ENCODE assay signal across 25 cellular contexts in the genomic region with DNA sequence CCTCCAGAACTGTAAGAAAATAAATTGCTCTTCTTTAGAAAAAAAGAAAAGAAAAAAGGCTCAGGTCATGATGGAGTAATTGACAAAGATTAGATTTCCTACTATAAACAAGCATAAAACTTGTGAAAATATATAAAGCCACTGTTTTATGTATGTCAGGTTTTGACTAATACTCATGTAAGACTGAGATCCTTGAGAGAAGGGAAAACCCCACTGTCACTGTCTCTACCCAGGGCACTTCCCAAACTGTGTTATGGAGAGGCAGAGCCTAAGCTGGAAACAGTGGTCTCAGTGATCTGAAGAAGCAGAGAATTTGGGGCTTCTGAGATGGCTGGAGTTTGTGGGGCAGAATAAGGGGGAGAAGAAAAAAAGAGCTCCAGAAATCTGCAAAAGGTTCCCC. TPM values are rescaled to one million over a fixed set of nuclear protein-coding genes. Genes with fewer than 3 reads are reported as not detected.
DNase-seq lines count a peak whose midpoint lies in the region; ATAC-seq, FAIRE-seq and TF ChIP-seq lines count a peak whose summit lies in the region.
"Had no signal": no experiment of that assay in that cellular context is flagged by ENCODE, and none has a peak within 500 bp of the region (broad histone marks: within the 10 kb centered on the region; RNA-seq: fewer than 3 reads in every experiment).

No MANE protein-coding gene starts in this region.

- peaks cover 62% of the 10 kb centered on the region for H3K36me3 Mint-ChIP-seq in activated CD4-positive, alpha-beta T cell treated with anti-CD3 and anti-CD28 coated beads for 36 hours (ENCODE audit: low read depth)
- peaks cover 54% of the 10 kb centered on the region for H3K36me3 Mint-ChIP-seq in activated naive CD8-positive, alpha-beta T cell treated with anti-CD3 and anti-CD28 coated beads, Interleukin-2, amount 10 ng/mL, durations not matched to agents 7 days and 5 days
- peaks cover 41% of the 10 kb centered on the region for H3K36me3 Mint-ChIP-seq in activated naive CD8-positive, alpha-beta T cell treated with anti-CD3 and anti-CD28 coated beads for 36 hours

- TF ChIP-seq CTCF in GM12878 (IDR thresholded peaks at IDR 0.05 in 2 of 3, conservative IDR thresholded peaks at IDR 0.05 in 1 of 3; ENCODE audit: control insufficient read depth in 2 of 3, extremely low read depth in 1 of 3, insufficient read depth in 1 of 3, low read depth in 3 of 3, low read length in 3 of 3) (no peak), A673 (conservative IDR thresholded peaks at IDR 0.05; ENCODE audit: low read depth, low read length) (no peak)

- RAD21 ChIA-PET in GM12878 (lab: Charles Lee; ENCODE audit: unreplicated experiment), result interaction anchor here (1.5 kb wide), 1 partner anchor 12 kb away, joined by 4 read pairs; no protein-coding TSS in a partner anchor

- no peaks in the 10 kb centered on the region for H4K20me1 ChIP-seq in GM12878 (ENCODE audit: control insufficient read depth, insufficient read depth)

- no peak overlapping the region for H2AFZ ChIP-seq in GM12878 (ENCODE audit: control insufficient read depth, low read depth, low read length)

- H3K4me3 ChIP-seq in GM12878 (no peak overlapping the region), A673 (ENCODE audit: low read depth, low read length, poor library complexity, severe bottlenecking) (no peak overlapping the region)

- no peak overlapping the region for H3K27ac Mint-ChIP-seq in activated CD4-positive, alpha-beta T cell treated with anti-CD3 and anti-CD28 coated beads for 36 hours
- peak overlapping the region; percentile 3 for H3K27ac Mint-ChIP-seq in activated naive CD8-positive, alpha-beta T cell treated with anti-CD3 and anti-CD28 coated beads, Interleukin-2, amount 10 ng/mL, durations not matched to agents 7 days and 5 days
- no peak overlapping the region for H3K27ac Mint-ChIP-seq in activated naive CD8-positive, alpha-beta T cell treated with anti-CD3 and anti-CD28 coated beads for 36 hours

- H3K4me2 ChIP-seq in GM12878 (ENCODE audit: control insufficient read depth, insufficient read depth), result no peak overlapping the region

- peak; percentile 86 for ATAC-seq in activated CD4-positive, alpha-beta T cell treated with anti-CD3 and anti-CD28 coated beads for 36 hours
- ATAC-seq in activated naive CD8-positive, alpha-beta T cell treated with anti-CD3 and anti-CD28 coated beads, Interleukin-2, amount 10 ng/mL, durations not matched to agents 7 days and 5 days (ENCODE audit: low read depth), result no peak
- ATAC-seq in GM12878, result peak; percentile 38; the same call in 1 of the 3 replicates
- ATAC-seq: HepG2 had no signal

- no peak for FAIRE-seq in GM12878 (lab: Jason Lieb, UNC)
- FAIRE-seq: GM19239, H54, HepG2, RCC 7860 had no signal

- H3K4me1 Mint-ChIP-seq in activated CD4-positive, alpha-beta T cell treated with anti-CD3 and anti-CD28 coated beads for 36 hours, result peaks cover 17% of the 10 kb centered on the region
- peaks cover 7% of the 10 kb centered on the region for H3K4me1 Mint-ChIP-seq in activated naive CD8-positive, alpha-beta T cell treated with anti-CD3 and anti-CD28 coated beads, Interleukin-2, amount 10 ng/mL, durations not matched to agents 7 days and 5 days
- H3K4me1 Mint-ChIP-seq in activated naive CD8-positive, alpha-beta T cell treated with anti-CD3 and anti-CD28 coated beads for 36 hours, result peaks cover 12% of the 10 kb centered on the region

- H3K27ac ChIP-seq in GM12878 (ENCODE audit: control insufficient read depth, insufficient read depth), result no peak overlapping the region
- H3K27ac ChIP-seq in caudate nucleus (ENCODE audit: low read depth, low read length), result no peak overlapping the region
- H3K27ac ChIP-seq in A673 (ENCODE audit: low read depth, low read length, poor library complexity, severe bottlenecking), result no peak overlapping the region

- intact Hi-C loops in activated CD4-positive, alpha-beta T cell treated with anti-CD3 and anti-CD28 coated beads for 36 hours (cut with DNase I, micrococcal nuclease), result no loop called here
- intact Hi-C loops in GM12878 (cut with micrococcal nuclease; ENCODE audit: unreplicated experiment) (no loop called here), A673 (cut with micrococcal nuclease; ENCODE audit: unreplicated experiment) (no loop called here)

- H3K9ac ChIP-seq in GM12878 (ENCODE audit: control insufficient read depth, insufficient read depth, low read length), result no peak overlapping the region

- POLR2A ChIA-PET in activated CD4-positive, alpha-beta T cell treated with anti-CD3 and anti-CD28 coated beads for 36 hours (lab: Charles Lee), result interaction anchor here (0.6 to 0.7 kb wide), 2 partner anchors 8 to 38 kb away, joined by 3 read pairs; no protein-coding TSS in a partner anchor
- POLR2A ChIA-PET in activated naive CD8-positive, alpha-beta T cell treated with anti-CD3 and anti-CD28 coated beads, Interleukin-2, amount 10 ng/mL, durations not matched to agents 7 days and 5 days (lab: Charles Lee), result interaction anchor here (1.0 to 1.3 kb wide), 2 partner anchors 19 to 21 kb away, joined by 4 read pairs; partner anchors contain the start of gene MRPL18
- POLR2A ChIA-PET in GM12878 (lab: Charles Lee), result interaction anchor here (0.5 to 1.1 kb wide), 2 partner anchors 19 to 21 kb away, joined by 3 read pairs; partner anchors contain the start of gene MRPL18
- POLR2A ChIA-PET in A673 (lab: Charles Lee; ENCODE audit: low non-redundant PET), result no interaction called here
- POLR2A ChIA-PET in HEK293T (lab: Yijun Ruan, JAX), result interaction anchor here (1.0 kb wide), 1 partner anchor 8 kb away, joined by 5 read pairs; the partner anchor contains the start of gene ACAT2

- H3K4me1 ChIP-seq in GM12878 (ENCODE audit: control insufficient read depth, insufficient read depth, low read length) (no peaks in the 10 kb centered on the region), A673 (ENCODE audit: insufficient read depth, low read length, poor library complexity, severe bottlenecking) (peaks cover 6% of the 10 kb centered on the region)

- no peak for TF ChIP-seq RAD21 in GM12878 (IDR thresholded peaks at IDR 0.05; ENCODE audit: insufficient read depth, low read depth, low read length)

- no peak for DNase-seq in activated CD4-positive, alpha-beta T cell treated with anti-CD3 and anti-CD28 coated beads for 36 hours
- DNase-seq in activated CD4-positive, alpha-beta T cell treated with anti-CD3 and anti-CD28 coated beads for 1 hour, result no peak
- DNase-seq in activated naive CD8-positive, alpha-beta T cell treated with anti-CD3 and anti-CD28 coated beads, Interleukin-2, amount 10 ng/mL, durations not matched to agents 7 days and 5 days, result no peak
- DNase-seq in activated naive CD8-positive, alpha-beta T cell treated with anti-CD3 and anti-CD28 coated beads for 36 hours, result no peak
- DNase-seq in GM12878 (ENCODE audit: low read depth, low spot score) (no peak), caudate nucleus (lab: John Stamatoyannopoulos, UW) (no peak), A673 (ENCODE audit: low spot score) (no peak), HEK293T (ENCODE audit: extremely low spot score) (no peak)
- DNase-seq: 8988T, DMS153, DND-41, Karpas-422, NCI-H1105 treated with DMSO at 0.1 percent for 48 hours, NCI-H146, NCI-H1930, NCI-H446, NCI-H524 treated with DMSO at 0.1 percent for 48 hours, NCI-H774 had no signal

- BruUV-seq in GM12878 (replicated peaks; lab: Mats Ljungman, UMichigan) (no TSS peak), A673 (replicated peaks; lab: Mats Ljungman, UMichigan) (no TSS peak)

- no peak for TF ChIP-seq POLR2A in GM12878 (IDR thresholded peaks at IDR 0.05; ENCODE audit: low read depth, low read length)

- H3K4me3 Mint-ChIP-seq in activated CD4-positive, alpha-beta T cell treated with anti-CD3 and anti-CD28 coated beads for 36 hours, result no peak overlapping the region
- no peak overlapping the region for H3K4me3 Mint-ChIP-seq in activated naive CD8-positive, alpha-beta T cell treated with anti-CD3 and anti-CD28 coated beads, Interleukin-2, amount 10 ng/mL, durations not matched to agents 7 days and 5 days
- H3K4me3 Mint-ChIP-seq in activated naive CD8-positive, alpha-beta T cell treated with anti-CD3 and anti-CD28 coated beads for 36 hours, result no peak overlapping the region

- H3K36me3 ChIP-seq in GM12878 (ENCODE audit: control insufficient read depth in 2 of 2, insufficient read depth in 2 of 2, low read length in 1 of 2), result peaks cover 2 to 30% of the 10 kb centered on the region in 2 experiments
- H3K36me3 ChIP-seq in A673 (ENCODE audit: insufficient read depth, low read length, poor library complexity, severe bottlenecking), result peaks cover 96% of the 10 kb centered on the region

- CTCF ChIA-PET in activated CD4-positive, alpha-beta T cell treated with anti-CD3 and anti-CD28 coated beads for 36 hours (lab: Charles Lee), result interaction anchor here (0.6 to 1.4 kb wide), 5 partner anchors 11 to 37 kb away, joined by 3 to 5 read pairs (median 3); no protein-coding TSS in a partner anchor
- CTCF ChIA-PET in GM12878 (lab: Yijun Ruan, JAX), result interaction anchor here (1.1 to 1.2 kb wide), 2 partner anchors 49 to 78 kb away, joined by 3 to 4 read pairs; no protein-coding TSS in a partner anchor
- CTCF ChIA-PET in A673 (lab: Charles Lee), result interaction anchor here (0.6 kb wide), 1 partner anchor 82 kb away, joined by 3 read pairs; no protein-coding TSS in a partner anchor
- CTCF ChIA-PET in HEK293T (lab: Yijun Ruan, JAX), result no interaction called here

- no peak for TF ChIP-seq EP300 in GM12878 (IDR thresholded peaks at IDR 0.05; ENCODE audit: borderline replicate concordance in 1 of 2, control insufficient read depth in 1 of 2, low read depth in 2 of 2, low read length in 2 of 2)

- H3K79me2 ChIP-seq in GM12878 (ENCODE audit: control insufficient read depth, insufficient read depth, low read length), result peaks cover 4% of the 10 kb centered on the region

- in situ Hi-C loops in GM12878 (cut with MboI), result no loop called here

- SMC1A ChIA-PET in GM12878 (lab: Charles Lee; ENCODE audit: uncharacterized antibody, unreplicated experiment), result interaction anchor here (1.1 to 2.2 kb wide), 5 partner anchors 17 to 48 kb away, joined by 3 to 5 read pairs (median 4); partner anchors contain the start of gene MRPL18

- H3K9me3 Mint-ChIP-seq in activated CD4-positive, alpha-beta T cell treated with anti-CD3 and anti-CD28 coated beads for 36 hours (ENCODE audit: low read depth), result peaks cover 2% of the 10 kb centered on the region
- no peaks in the 10 kb centered on the region for H3K9me3 Mint-ChIP-seq in activated naive CD8-positive, alpha-beta T cell treated with anti-CD3 and anti-CD28 coated beads, Interleukin-2, amount 10 ng/mL, durations not matched to agents 7 days and 5 days
- peaks cover 6% of the 10 kb centered on the region for H3K9me3 Mint-ChIP-seq in activated naive CD8-positive, alpha-beta T cell treated with anti-CD3 and anti-CD28 coated beads for 36 hours

- H3K27me3 ChIP-seq in GM12878 (replicated peaks in 1 of 2; ENCODE audit: control insufficient read depth in 2 of 2, insufficient read depth in 2 of 2, low read length in 1 of 2), result no peaks in the 10 kb centered on the region
- no peaks in the 10 kb centered on the region for H3K27me3 ChIP-seq in A673 (replicated peaks; ENCODE audit: insufficient read depth, low read depth, low read length, poor library complexity)

- H3K9me3 ChIP-seq in GM12878 (replicated peaks; ENCODE audit: control insufficient read depth, insufficient read depth, low read length) (no peaks in the 10 kb centered on the region), A673 (ENCODE audit: low read depth, low read length, poor library complexity, severe bottlenecking) (no peaks in the 10 kb centered on the region)

- no peaks in the 10 kb centered on the region for H3K27me3 Mint-ChIP-seq in activated CD4-positive, alpha-beta T cell treated with anti-CD3 and anti-CD28 coated beads for 36 hours
- H3K27me3 Mint-ChIP-seq in activated naive CD8-positive, alpha-beta T cell treated with anti-CD3 and anti-CD28 coated beads, Interleukin-2, amount 10 ng/mL, durations not matched to agents 7 days and 5 days, result no peaks in the 10 kb centered on the region
- H3K27me3 Mint-ChIP-seq in activated naive CD8-positive, alpha-beta T cell treated with anti-CD3 and anti-CD28 coated beads for 36 hours, result no peaks in the 10 kb centered on the region

RNA-seq across cellular contexts. Expression of gene ACAT2, which starts 7.6 kb away (rescaled TPM):
- total RNA-seq in activated CD4-positive, alpha-beta T cell treated with anti-CD3 and anti-CD28 coated beads for 36 hours, result 10 to 100 TPM; 55.0 to 82.1 TPM
- total RNA-seq in activated naive CD8-positive, alpha-beta T cell treated with anti-CD3 and anti-CD28 coated beads, Interleukin-2, amount 10 ng/mL, durations not matched to agents 7 days and 5 days, result 10 to 100 TPM; 55.3 to 57.1 TPM
- 10 to 100 TPM; 67.8 to 68.4 TPM for total RNA-seq in activated naive CD8-positive, alpha-beta T cell treated with anti-CD3 and anti-CD28 coated beads for 36 hours
- total RNA-seq in GM12878 (2013; cell fraction: nucleolus; rRNA removed), result 37.0 and 39.7 TPM in 2 replicates
- 87.9 and 93.3 TPM in 2 replicates for total RNA-seq in GM12878 (2014; rRNA removed)
- 116 and 119 TPM in 2 replicates for total RNA-seq in GM12878 (2014; rRNA removed; fragmentation: Illumina TruSeq; extraction: Trizol)
- 128 and 139 TPM in 2 replicates for total RNA-seq in GM12878 (2021)
- 47.7 TPM for polyA plus RNA-seq in GM12878 (2011; ENCODE audit: low read depth)
- 227 and 257 TPM in 2 replicates for polyA plus RNA-seq in GM12878 (2011; rRNA removed)
- polyA plus RNA-seq in GM12878 (2011; cell fraction: cytosol; rRNA removed), result 105 and 107 TPM in 2 replicates
- polyA plus RNA-seq in GM12878 (2011; cell fraction: nucleus; rRNA removed), result 68.8 and 81.2 TPM in 2 replicates
- polyA plus RNA-seq in GM12878 (2012), result 55.3 and 81.1 TPM in 2 replicates
- polyA plus RNA-seq in GM12878 (2014; fragmentation: Illumina TruSeq; extraction: Trizol), result 98.9 and 134 TPM in 2 replicates
- 100 to 1,000 TPM; 249 to 257 TPM for polyA plus RNA-seq in GM12878 (2014; fragmentation: Nextera tagmentation; extraction: Ambion mirVana)
- polyA plus RNA-seq in GM12878 (2014; rRNA removed), result 93.4 and 105 TPM in 2 replicates
- polyA plus RNA-seq in GM12878 (2016; fragmentation: Nextera tagmentation; extraction: Ambion mirVana), result 100 to 1,000 TPM; 137 to 150 TPM
- 113 and 140 TPM in 2 replicates for polyA minus RNA-seq in GM12878 (2011; rRNA and poly(A)+ RNA removed)
- 29.1 and 45.0 TPM in 2 replicates for polyA minus RNA-seq in GM12878 (2011; cell fraction: cytosol; rRNA and poly(A)+ RNA removed)
- 39.4 and 46.5 TPM in 2 replicates for polyA minus RNA-seq in GM12878 (2011; cell fraction: nucleus; rRNA and poly(A)+ RNA removed)
- 238 and 250 TPM in 2 replicates for total RNA-seq in A673 (2021)

RNA-seq across cellular contexts. Expression of gene TCP1, which starts 19.9 kb away (rescaled TPM):
- total RNA-seq in activated CD4-positive, alpha-beta T cell treated with anti-CD3 and anti-CD28 coated beads for 36 hours, result 100 to 1,000 TPM; 358 to 496 TPM
- 100 to 1,000 TPM; 181 to 197 TPM for total RNA-seq in activated naive CD8-positive, alpha-beta T cell treated with anti-CD3 and anti-CD28 coated beads, Interleukin-2, amount 10 ng/mL, durations not matched to agents 7 days and 5 days
- 100 to 1,000 TPM; 627 to 631 TPM for total RNA-seq in activated naive CD8-positive, alpha-beta T cell treated with anti-CD3 and anti-CD28 coated beads for 36 hours
- 171 and 186 TPM in 2 replicates for total RNA-seq in GM12878 (2013; cell fraction: nucleolus; rRNA removed)
- total RNA-seq in GM12878 (2014; rRNA removed) (347 and 350 TPM in 2 replicates), GM12878 (2014; rRNA removed; fragmentation: Illumina TruSeq; extraction: Trizol) (329 and 350 TPM in 2 replicates), GM12878 (2021) (306 and 317 TPM in 2 replicates), A673 (2021) (505 and 528 TPM in 2 replicates)
- 136 TPM for polyA plus RNA-seq in GM12878 (2011; ENCODE audit: low read depth)
- polyA plus RNA-seq in GM12878 (2011; rRNA removed) (133 and 194 TPM in 2 replicates), GM12878 (2014; fragmentation: Illumina TruSeq; extraction: Trizol) (294 and 401 TPM in 2 replicates), GM12878 (2014; fragmentation: Nextera tagmentation; extraction: Ambion mirVana) (100 to 1,000 TPM; 201 to 241 TPM), GM12878 (2014; rRNA removed) (170 and 172 TPM in 2 replicates), GM12878 (2016; fragmentation: Nextera tagmentation; extraction: Ambion mirVana) (100 to 1,000 TPM; 452 to 457 TPM)
- polyA plus RNA-seq in GM12878 (2011; cell fraction: cytosol; rRNA removed), result 104 and 110 TPM in 2 replicates
- 182 and 230 TPM in 2 replicates for polyA plus RNA-seq in GM12878 (2011; cell fraction: nucleus; rRNA removed)
- 168 and 174 TPM in 2 replicates for polyA plus RNA-seq in GM12878 (2012)
- 148 and 226 TPM in 2 replicates for polyA minus RNA-seq in GM12878 (2011; rRNA and poly(A)+ RNA removed)
- polyA minus RNA-seq in GM12878 (2011; cell fraction: cytosol; rRNA and poly(A)+ RNA removed), result 166 and 180 TPM in 2 replicates
- polyA minus RNA-seq in GM12878 (2011; cell fraction: nucleus; rRNA and poly(A)+ RNA removed), result 125 and 214 TPM in 2 replicates

RNA-seq across cellular contexts. Expression of gene MRPL18, which starts 20.8 kb away (rescaled TPM):
- total RNA-seq in activated CD4-positive, alpha-beta T cell treated with anti-CD3 and anti-CD28 coated beads for 36 hours, result 10 to 100 TPM; 83.7 to 84.4 TPM
- total RNA-seq in activated naive CD8-positive, alpha-beta T cell treated with anti-CD3 and anti-CD28 coated beads, Interleukin-2, amount 10 ng/mL, durations not matched to agents 7 days and 5 days, result 10 to 100 TPM; 58.9 to 62.0 TPM
- 100 to 1,000 TPM; 106 to 108 TPM for total RNA-seq in activated naive CD8-positive, alpha-beta T cell treated with anti-CD3 and anti-CD28 coated beads for 36 hours
- total RNA-seq in GM12878 (2013; cell fraction: nucleolus; rRNA removed), result 7.2 and 7.7 TPM in 2 replicates
- total RNA-seq in GM12878 (2014; rRNA removed), result 98.6 and 104 TPM in 2 replicates
- 81.9 and 82.3 TPM in 2 replicates for total RNA-seq in GM12878 (2014; rRNA removed; fragmentation: Illumina TruSeq; extraction: Trizol)
- total RNA-seq in GM12878 (2021), result 68.5 and 69.3 TPM in 2 replicates
- polyA plus RNA-seq in GM12878 (2011; ENCODE audit: low read depth), result 27.6 TPM
- 108 and 128 TPM in 2 replicates for polyA plus RNA-seq in GM12878 (2011; rRNA removed)
- polyA plus RNA-seq in GM12878 (2011; cell fraction: cytosol; rRNA removed), result 71.8 and 90.7 TPM in 2 replicates
- polyA plus RNA-seq in GM12878 (2011; cell fraction: nucleus; rRNA removed), result 56.8 and 59.3 TPM in 2 replicates
- 46.6 and 58.0 TPM in 2 replicates for polyA plus RNA-seq in GM12878 (2012)
- polyA plus RNA-seq in GM12878 (2014; fragmentation: Illumina TruSeq; extraction: Trizol), result 78.8 and 80.0 TPM in 2 replicates
- 100 to 1,000 TPM; 148 to 203 TPM for polyA plus RNA-seq in GM12878 (2014; fragmentation: Nextera tagmentation; extraction: Ambion mirVana)
- polyA plus RNA-seq in GM12878 (2014; rRNA removed), result 106 and 124 TPM in 2 replicates
- 100 to 1,000 TPM; 174 to 177 TPM for polyA plus RNA-seq in GM12878 (2016; fragmentation: Nextera tagmentation; extraction: Ambion mirVana)
- 33.0 and 37.8 TPM in 2 replicates for polyA minus RNA-seq in GM12878 (2011; rRNA and poly(A)+ RNA removed)
- polyA minus RNA-seq in GM12878 (2011; cell fraction: cytosol; rRNA and poly(A)+ RNA removed), result 12.4 and 18.0 TPM in 2 replicates
- polyA minus RNA-seq in GM12878 (2011; cell fraction: nucleus; rRNA and poly(A)+ RNA removed), result 11.7 and 14.4 TPM in 2 replicates
- 94.6 and 101 TPM in 2 replicates for total RNA-seq in A673 (2021)

RNA-seq across cellular contexts. Expression of gene PNLDC1, which starts 30.6 kb away (rescaled TPM):
- under 1 TPM; 0.11 TPM for total RNA-seq in activated CD4-positive, alpha-beta T cell treated with anti-CD3 and anti-CD28 coated beads for 36 hours
- total RNA-seq in activated naive CD8-positive, alpha-beta T cell treated with anti-CD3 and anti-CD28 coated beads, Interleukin-2, amount 10 ng/mL, durations not matched to agents 7 days and 5 days, result under 1 TPM; 0.42 to 0.96 TPM
- total RNA-seq in activated naive CD8-positive, alpha-beta T cell treated with anti-CD3 and anti-CD28 coated beads for 36 hours, result under 1 TPM in 1 of 2 experiments, not detected in 1; 0.31 TPM
- not detected in 2 replicates for total RNA-seq in GM12878 (2013; cell fraction: nucleolus; rRNA removed)
- total RNA-seq in GM12878 (2014; rRNA removed), result 0.38 TPM in 1 of 2 replicates, not detected in the other
- 0.09 TPM in 1 of 2 replicates, not detected in the other for total RNA-seq in GM12878 (2014; rRNA removed; fragmentation: Illumina TruSeq; extraction: Trizol)
- total RNA-seq in GM12878 (2021), result 0.19 TPM in 1 of 2 replicates, not detected in the other
- polyA plus RNA-seq in GM12878 (2011; ENCODE audit: low read depth), result not detected
- polyA plus RNA-seq in GM12878 (2011; rRNA removed), result 0.07 and 0.08 TPM in 2 replicates
- 0.03 and 0.08 TPM in 2 replicates for polyA plus RNA-seq in GM12878 (2011; cell fraction: cytosol; rRNA removed)
- 0.13 TPM in 2 replicates for polyA plus RNA-seq in GM12878 (2011; cell fraction: nucleus; rRNA removed)
- not detected in 2 replicates for polyA plus RNA-seq in GM12878 (2012)
- polyA plus RNA-seq in GM12878 (2014; fragmentation: Illumina TruSeq; extraction: Trizol), result 0.07 TPM in 1 of 2 replicates, not detected in the other
- polyA plus RNA-seq in GM12878 (2014; fragmentation: Nextera tagmentation; extraction: Ambion mirVana), result under 1 TPM; 0.09 to 0.16 TPM
- 0.06 and 0.16 TPM in 2 replicates for polyA plus RNA-seq in GM12878 (2014; rRNA removed)
- under 1 TPM; 0.09 to 0.25 TPM for polyA plus RNA-seq in GM12878 (2016; fragmentation: Nextera tagmentation; extraction: Ambion mirVana)
- polyA minus RNA-seq in GM12878 (2011; rRNA and poly(A)+ RNA removed), result not detected in 2 replicates
- polyA minus RNA-seq in GM12878 (2011; cell fraction: cytosol; rRNA and poly(A)+ RNA removed), result not detected in 2 replicates
- not detected in 2 replicates for polyA minus RNA-seq in GM12878 (2011; cell fraction: nucleus; rRNA and poly(A)+ RNA removed)
- 0.58 TPM in 1 of 2 replicates, not detected in the other for total RNA-seq in A673 (2021)
- total RNA-seq: HepG2, HT1080, M059J had no signal
- polyA plus RNA-seq: BJ, HepG2 had no signal

RNA-seq across cellular contexts. Expression of gene WTAP, which starts 42.2 kb away (rescaled TPM):
- 10 to 100 TPM; 87.2 to 91.5 TPM for total RNA-seq in activated CD4-positive, alpha-beta T cell treated with anti-CD3 and anti-CD28 coated beads for 36 hours
- 100 to 1,000 TPM; 127 to 129 TPM for total RNA-seq in activated naive CD8-positive, alpha-beta T cell treated with anti-CD3 and anti-CD28 coated beads, Interleukin-2, amount 10 ng/mL, durations not matched to agents 7 days and 5 days
- total RNA-seq in activated naive CD8-positive, alpha-beta T cell treated with anti-CD3 and anti-CD28 coated beads for 36 hours, result 100 to 1,000 TPM in 1 of 2 experiments, 10 to 100 TPM in 1; 98.3 to 101 TPM
- 152 and 161 TPM in 2 replicates for total RNA-seq in GM12878 (2013; cell fraction: nucleolus; rRNA removed)
- total RNA-seq in GM12878 (2014; rRNA removed), result 65.1 and 74.3 TPM in 2 replicates
- total RNA-seq in GM12878 (2014; rRNA removed; fragmentation: Illumina TruSeq; extraction: Trizol), result 80.8 and 83.8 TPM in 2 replicates
- 73.0 and 79.0 TPM in 2 replicates for total RNA-seq in GM12878 (2021)
- polyA plus RNA-seq in GM12878 (2011; ENCODE audit: low read depth), result 48.7 TPM
- 38.7 and 52.9 TPM in 2 replicates for polyA plus RNA-seq in GM12878 (2011; rRNA removed)
- polyA plus RNA-seq in GM12878 (2011; cell fraction: cytosol; rRNA removed), result 19.7 and 25.0 TPM in 2 replicates
- polyA plus RNA-seq in GM12878 (2011; cell fraction: nucleus; rRNA removed), result 25.7 and 27.7 TPM in 2 replicates
- polyA plus RNA-seq in GM12878 (2012), result 59.1 and 59.4 TPM in 2 replicates
- 90.2 and 105 TPM in 2 replicates for polyA plus RNA-seq in GM12878 (2014; fragmentation: Illumina TruSeq; extraction: Trizol)
- polyA plus RNA-seq in GM12878 (2014; fragmentation: Nextera tagmentation; extraction: Ambion mirVana), result 100 to 1,000 TPM; 102 to 132 TPM
- polyA plus RNA-seq in GM12878 (2014; rRNA removed), result 46.7 and 52.0 TPM in 2 replicates
- polyA plus RNA-seq in GM12878 (2016; fragmentation: Nextera tagmentation; extraction: Ambion mirVana), result 10 to 100 TPM; 82.3 to 95.7 TPM
- polyA minus RNA-seq in GM12878 (2011; rRNA and poly(A)+ RNA removed), result 51.0 and 64.1 TPM in 2 replicates
- polyA minus RNA-seq in GM12878 (2011; cell fraction: cytosol; rRNA and poly(A)+ RNA removed), result 21.7 and 23.9 TPM in 2 replicates
- 34.9 and 60.9 TPM in 2 replicates for polyA minus RNA-seq in GM12878 (2011; cell fraction: nucleus; rRNA and poly(A)+ RNA removed)
- total RNA-seq in A673 (2021), result 109 and 110 TPM in 2 replicates
